ENCODE assay signal across 8 cellular contexts in the genomic region with DNA sequence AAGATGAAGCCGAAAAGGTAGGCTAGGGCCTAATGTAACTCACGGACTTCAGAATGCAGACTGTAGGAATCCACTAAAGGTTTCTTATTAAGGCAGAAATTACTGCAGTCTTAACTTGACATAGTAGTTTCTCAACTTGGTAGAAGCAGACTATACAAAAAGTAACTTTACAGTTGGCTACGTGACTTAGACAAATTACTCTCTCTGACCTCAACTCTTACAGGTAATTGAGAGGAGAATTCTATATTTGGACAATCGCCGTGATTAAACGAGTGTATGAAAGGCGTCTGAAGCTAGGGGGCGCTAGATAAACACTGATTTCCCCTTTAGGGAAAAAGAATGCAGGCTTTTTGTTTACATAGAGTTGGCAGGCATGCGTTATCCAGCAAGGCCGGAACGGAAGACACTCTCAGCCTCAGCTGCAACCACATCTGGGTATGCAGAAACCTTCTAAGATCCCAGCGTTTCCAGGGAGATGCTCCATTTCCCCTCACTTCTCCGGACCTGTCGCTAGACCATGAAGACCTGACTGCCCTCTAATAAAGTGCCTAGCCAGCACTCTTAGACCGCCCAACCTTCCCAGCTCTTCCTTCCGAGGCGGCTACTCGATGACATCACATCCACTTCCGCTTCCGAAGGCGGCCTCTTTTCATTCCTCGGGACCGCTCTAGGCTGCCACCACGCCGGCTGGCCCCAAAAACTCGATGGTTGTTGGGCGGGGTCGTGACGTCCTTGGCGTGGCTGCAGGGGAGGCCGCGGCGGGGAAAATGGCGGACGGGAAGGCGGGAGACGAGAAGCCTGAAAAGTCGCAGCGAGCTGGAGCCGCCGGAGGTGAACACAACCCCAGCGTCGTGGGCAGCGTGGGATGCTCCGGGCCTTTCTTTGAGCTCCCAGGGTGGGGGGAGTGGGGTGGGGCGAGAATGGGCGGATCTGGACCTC. TPM values are rescaled to one million over a fixed set of nuclear protein-coding genes. Genes with fewer than 3 reads are reported as not detected.
DNase-seq lines count a peak whose midpoint lies in the region; ATAC-seq and TF ChIP-seq lines count a peak whose summit lies in the region.

A gene with protein sequence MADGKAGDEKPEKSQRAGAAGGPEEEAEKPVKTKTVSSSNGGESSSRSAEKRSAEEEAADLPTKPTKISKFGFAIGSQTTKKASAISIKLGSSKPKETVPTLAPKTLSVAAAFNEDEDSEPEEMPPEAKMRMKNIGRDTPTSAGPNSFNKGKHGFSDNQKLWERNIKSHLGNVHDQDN (plus strand): TSS at position 732 of the 939 bp plus-strand sequence. CDS start 36 bp downstream, at position 768.

- ATAC-seq in RWPE2 (ENCODE audit: low read depth), result peak; percentile 84
- ATAC-seq in natural killer cell treated with Interleukin-12 subunit alpha and Interleukin-12 subunit beta and Interleukin-15 and Interleukin-18, amount 100 ng/mL, for 72 hours, result peak; percentile 93 to 95

- peak within 1 kb of the TSS; percentile 90 for H3K4me3 ChIP-seq in LNCaP clone FGC (ENCODE audit: low read depth, low read length)
- H3K4me3 ChIP-seq in RWPE2 (ENCODE audit: severe bottlenecking), result peak within 1 kb of the TSS; percentile 47

- no peaks in the 10 kb centered on the region for H3K9me3 Mint-ChIP-seq in natural killer cell treated with Interleukin-12 subunit alpha and Interleukin-12 subunit beta and Interleukin-15 and Interleukin-18, amount 100 ng/mL, for 72 hours
- no peaks in the 10 kb centered on the region for H3K9me3 Mint-ChIP-seq in stimulated activated naive CD8-positive, alpha-beta T cell treated with anti-CD3 and anti-CD28 coated beads, Interleukin-15, Interleukin-2, amounts not matched to agents 100 ng/mL and 50 ng/mL, for 24 hours

- peak within 1 kb of the TSS; percentile 79 to 91 for H3K27ac Mint-ChIP-seq in natural killer cell treated with Interleukin-12 subunit alpha and Interleukin-12 subunit beta and Interleukin-15 and Interleukin-18, amount 100 ng/mL, for 72 hours
- peak within 1 kb of the TSS; percentile 95 for H3K27ac Mint-ChIP-seq in stimulated activated naive CD8-positive, alpha-beta T cell treated with anti-CD3 and anti-CD28 coated beads, Interleukin-15, Interleukin-2, amounts not matched to agents 100 ng/mL and 50 ng/mL, for 24 hours

- no peaks in the 10 kb centered on the region for H3K9me3 ChIP-seq in RWPE2 (ENCODE audit: severe bottlenecking)

- peak; percentile 81 for TF ChIP-seq CTCF in LNCaP clone FGC (IDR thresholded peaks at IDR 0.05; ENCODE audit: control insufficient read depth, extremely low read depth, insufficient read depth)
- TF ChIP-seq CTCF in RWPE2 (IDR thresholded peaks at IDR 0.05; ENCODE audit: poor library complexity, severe bottlenecking), result peak; percentile 95

- H3K4me1 ChIP-seq in RWPE2 (ENCODE audit: insufficient read depth, poor library complexity, severe bottlenecking), result no peaks in the 10 kb centered on the region

- H3K36me3 Mint-ChIP-seq in natural killer cell treated with Interleukin-12 subunit alpha and Interleukin-12 subunit beta and Interleukin-15 and Interleukin-18, amount 100 ng/mL, for 72 hours, result peaks cover 5% of the 10 kb centered on the region
- peaks cover 22% of the 10 kb centered on the region for H3K36me3 Mint-ChIP-seq in stimulated activated naive CD8-positive, alpha-beta T cell treated with anti-CD3 and anti-CD28 coated beads, Interleukin-15, Interleukin-2, amounts not matched to agents 100 ng/mL and 50 ng/mL, for 24 hours (ENCODE audit: low read depth)

- DNase-seq in EL (peak; percentile 99), GOT3 (lab: John Stamatoyannopoulos, UW) (peak; percentile 94), LNCaP clone FGC (ENCODE audit: low read depth) (peak; percentile 98), RWPE2 (ENCODE audit: low spot score) (peak; percentile 98), fibroblast of peridontal ligament (ENCODE audit: extremely low read depth) (peak; percentile 99)
- DNase-seq in activated T-helper 9 cell treated with anti-CD3 and anti-CD28 coated beads, Interleukin-2, amount 50 U/mL, for 16 hours (ENCODE audit: low read depth), result peak; percentile 97
- DNase-seq in natural killer cell treated with Interleukin-12 subunit alpha and Interleukin-12 subunit beta and Interleukin-15 and Interleukin-18, amount 100 ng/mL, for 72 hours (ENCODE audit: low spot score), result peak; percentile 99

- peak within 1 kb of the TSS; percentile 89 for H3K27ac ChIP-seq in RWPE2 (ENCODE audit: poor library complexity, severe bottlenecking)

- H3K4me1 Mint-ChIP-seq in natural killer cell treated with Interleukin-12 subunit alpha and Interleukin-12 subunit beta and Interleukin-15 and Interleukin-18, amount 100 ng/mL, for 72 hours (ENCODE audit: low read depth in 2 of 2), result peaks cover 24 to 34% of the 10 kb centered on the region in 2 donors
- H3K4me1 Mint-ChIP-seq in stimulated activated naive CD8-positive, alpha-beta T cell treated with anti-CD3 and anti-CD28 coated beads, Interleukin-15, Interleukin-2, amounts not matched to agents 100 ng/mL and 50 ng/mL, for 24 hours (ENCODE audit: low read depth), result peaks cover 68% of the 10 kb centered on the region

- peaks cover 0 to 3% of the 10 kb centered on the region in 2 donors for H3K27me3 Mint-ChIP-seq in natural killer cell treated with Interleukin-12 subunit alpha and Interleukin-12 subunit beta and Interleukin-15 and Interleukin-18, amount 100 ng/mL, for 72 hours
- H3K27me3 Mint-ChIP-seq in stimulated activated naive CD8-positive, alpha-beta T cell treated with anti-CD3 and anti-CD28 coated beads, Interleukin-15, Interleukin-2, amounts not matched to agents 100 ng/mL and 50 ng/mL, for 24 hours, result no peaks in the 10 kb centered on the region

- H3K36me3 ChIP-seq in RWPE2 (ENCODE audit: low read depth), result peaks cover 22% of the 10 kb centered on the region

- H3K4me3 Mint-ChIP-seq in natural killer cell treated with Interleukin-12 subunit alpha and Interleukin-12 subunit beta and Interleukin-15 and Interleukin-18, amount 100 ng/mL, for 72 hours, result peak within 1 kb of the TSS; percentile 87
- H3K4me3 Mint-ChIP-seq in stimulated activated naive CD8-positive, alpha-beta T cell treated with anti-CD3 and anti-CD28 coated beads, Interleukin-15, Interleukin-2, amounts not matched to agents 100 ng/mL and 50 ng/mL, for 24 hours, result peak within 1 kb of the TSS; percentile 97

- no peaks in the 10 kb centered on the region for H3K27me3 ChIP-seq in RWPE2 (ENCODE audit: insufficient read depth, poor library complexity, severe bottlenecking)

RNA-seq across cellular contexts. Expression of the gene that starts here (rescaled TPM):
- total RNA-seq in natural killer cell treated with Interleukin-12 subunit alpha and Interleukin-12 subunit beta and Interleukin-15 and Interleukin-18, amount 100 ng/mL, for 72 hours, result 100 to 1,000 TPM; 132 to 134 TPM

Comparison
In these comparisons a context has a peak if more than half of its experiments do, and no peak if none do; other contexts are left out.
1. Peak in every context shown above with its lines: DNase-seq, ATAC-seq, H3K4me3 ChIP-seq and H3K27ac ChIP-seq.